In the genomic region with DNA sequence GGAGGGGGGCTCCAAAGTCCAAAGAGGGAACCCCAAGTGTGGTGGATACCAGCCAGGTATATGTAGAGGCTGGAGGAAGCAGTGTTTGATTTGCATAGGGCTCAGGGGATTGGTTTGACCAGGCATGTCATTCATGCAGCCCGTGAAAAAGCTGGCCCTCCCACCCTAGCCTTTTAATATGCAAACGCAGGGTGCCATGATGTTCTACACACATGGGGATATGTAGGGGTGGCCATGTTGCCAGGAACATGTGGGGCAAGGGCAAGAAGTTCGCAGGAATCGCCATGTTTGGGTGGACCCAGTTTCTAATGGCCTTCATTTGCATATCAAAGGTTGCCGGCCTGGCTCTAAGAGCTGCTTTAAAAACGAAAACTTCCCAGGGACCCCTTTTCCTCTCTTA, we compare ENCODE assay signal across 15 cellular contexts. TPM values are rescaled to one million over a fixed set of nuclear protein-coding genes. Genes with fewer than 3 reads are reported as not detected.
DNase-seq lines count a peak whose midpoint lies in the region; ATAC-seq and TF ChIP-seq lines count a peak whose summit lies in the region.
"Had no signal": no experiment of that assay in that cellular context is flagged by ENCODE, and none has a peak within 500 bp of the region (broad histone marks: within the 10 kb centered on the region; RNA-seq: fewer than 3 reads in every experiment).

No MANE protein-coding gene starts in this region.

- no peaks in the 10 kb centered on the region for H3K36me3 ChIP-seq in OCI-LY1 (ENCODE audit: insufficient read depth, low read length)

- H3K4me2 ChIP-seq in OCI-LY1 (ENCODE audit: low read length): peak overlapping the region; percentile 32; the same call in 1 of the 2 replicates

- H4K20me1 ChIP-seq in OCI-LY1 (ENCODE audit: insufficient read depth, low read length): no peaks in the 10 kb centered on the region

- no peak for ATAC-seq in HG03354 (IDR thresholded peaks at IDR 0.05; ENCODE audit: poor library complexity, severe bottlenecking, unreplicated experiment)
- ATAC-seq in GM19397 (IDR thresholded peaks at IDR 0.05; ENCODE audit: unreplicated experiment): no peak
- ATAC-seq: CD8-positive, alpha-beta T cell; HepG2 had no signal

- no peaks in the 10 kb centered on the region for H3F3A ChIP-seq in OCI-LY1 (ENCODE audit: insufficient read depth, low read length)

- H3K9ac ChIP-seq in OCI-LY1 (ENCODE audit: low read length): no peak overlapping the region

- peaks cover 17 to 29% (median 26%) of the 10 kb centered on the region in 3 donors for H3K27me3 Mint-ChIP-seq in immature natural killer cell (ENCODE audit: low read depth in 3 of 3)

- no peaks in the 10 kb centered on the region for H3K79me2 ChIP-seq in OCI-LY1 (ENCODE audit: insufficient read depth, low read length)

- no peak for TF ChIP-seq CTCF in OCI-LY1 (IDR thresholded peaks at IDR 0.05; ENCODE audit: low read length)

- H3K36me3 Mint-ChIP-seq in immature natural killer cell: peaks cover 21 to 42% (median 31%) of the 10 kb centered on the region in 3 donors
- H3K36me3 Mint-ChIP-seq: CD14-positive monocyte; CD8-positive, alpha-beta T cell had no signal

- peaks cover 33 to 44% of the 10 kb centered on the region in 2 donors for H3K4me1 Mint-ChIP-seq in immature natural killer cell
- H3K4me1 Mint-ChIP-seq: CD14-positive monocyte had no signal

- H3K9me2 ChIP-seq in OCI-LY1 (ENCODE audit: low read depth, low read length): no peaks in the 10 kb centered on the region

- 0 out of 2 replicates have a peak, but pooled peaks cover 5% of the 10 kb centered on the region for H3K9me3 ChIP-seq in OCI-LY1 (ENCODE audit: low read length)
- H3K9me3 ChIP-seq: Caco-2 had no signal

- H3K27ac Mint-ChIP-seq in immature natural killer cell: peak overlapping the region; percentile 37 to 83 (median 64)
- H3K27ac Mint-ChIP-seq: CD8-positive, alpha-beta T cell had no signal

- no peaks in the 10 kb centered on the region; the same call in 1 of the 2 replicates for H3K27me3 ChIP-seq in OCI-LY1 (ENCODE audit: insufficient read depth, low read length)

- H3K4me1 ChIP-seq in OCI-LY1 (ENCODE audit: insufficient read depth, low read length, severe bottlenecking): peaks cover 5% of the 10 kb centered on the region

- DNase-seq in NCI-H526 (lab: John Stamatoyannopoulos, UW) (peak; percentile 24 to 35), NCI-H526 treated with DMSO at 0.1 percent for 48 hours (lab: John Stamatoyannopoulos, UW) (no peak), immature natural killer cell (no peak), SIG-M5 treated with dmso at 0.1 percent for 504 hours (lab: John Stamatoyannopoulos, UW; ENCODE audit: unreplicated experiment) (no peak)
- DNase-seq: Caco-2; CD8-positive, alpha-beta T cell; DMS53; GF-D8; H7 had no signal

- no peak overlapping the region for H2AFZ ChIP-seq in OCI-LY1 (ENCODE audit: low read length)

- peaks cover 4 to 22% (median 16%) of the 10 kb centered on the region in 6 donors for H3K9me3 Mint-ChIP-seq in immature natural killer cell

- peak overlapping the region in 1 of 5 donors; percentile 33 for H3K4me3 Mint-ChIP-seq in immature natural killer cell
- H3K4me3 Mint-ChIP-seq: CD14-positive monocyte; CD8-positive, alpha-beta T cell had no signal

- no peak overlapping the region for H3K27ac ChIP-seq in OCI-LY1 (ENCODE audit: low read depth, low read length, poor library complexity, severe bottlenecking)
- H3K27ac ChIP-seq: 22Rv1 had no signal

- no peak overlapping the region for H3K4me3 ChIP-seq in OCI-LY1 (ENCODE audit: low read depth, low read length, poor library complexity, severe bottlenecking)

RNA-seq across cellular contexts. Expression of a gene that starts 33.6 kb away (rescaled TPM):
- polyA plus RNA-seq in immature natural killer cell: 1 to 10 TPM; 5.8 to 8.9 (median 7.8) TPM
- polyA plus RNA-seq: CD14-positive monocyte had no signal

RNA-seq across cellular contexts. Expression of a gene that starts 35.1 kb away (rescaled TPM):
- 100 to 1,000 TPM; 110 to 602 (median 239) TPM for polyA plus RNA-seq in immature natural killer cell

Comparison
In these comparisons a context has a peak if more than half of its experiments do, and no peak if none do; other contexts are left out.
1. DNase-seq: peak in NCI-H526 (2 of 2); none in NCI-H526 treated with DMSO at 0.1 percent for 48 hours (single experiment), immature natural killer cell (0 of 3) and SIG-M5 treated with dmso at 0.1 percent for 504 hours (single experiment).